Comparison of ENCODE assay signal across 1 cellular context in genomic region chr2:86617153-86617552, GRCh38.
TF ChIP-seq lines count a peak whose summit lies in the region.

No MANE protein-coding gene starts in this region.

TF ChIP-seq in GM12878, 131 proteins besides CTCF, POLR2A, EP300 and RAD21:
- TF ChIP-seq MEF2A (IDR thresholded peaks at IDR 0.05; ENCODE audit: insufficient read depth, low read depth, low read length), result peak; percentile 67
- no peak for TF ChIP-seq SRF (IDR thresholded peaks at IDR 0.05; ENCODE audit: low read depth in 2 of 2, low read length in 2 of 2)
